ENCODE assay signal across 19 cellular contexts in the genomic region with DNA sequence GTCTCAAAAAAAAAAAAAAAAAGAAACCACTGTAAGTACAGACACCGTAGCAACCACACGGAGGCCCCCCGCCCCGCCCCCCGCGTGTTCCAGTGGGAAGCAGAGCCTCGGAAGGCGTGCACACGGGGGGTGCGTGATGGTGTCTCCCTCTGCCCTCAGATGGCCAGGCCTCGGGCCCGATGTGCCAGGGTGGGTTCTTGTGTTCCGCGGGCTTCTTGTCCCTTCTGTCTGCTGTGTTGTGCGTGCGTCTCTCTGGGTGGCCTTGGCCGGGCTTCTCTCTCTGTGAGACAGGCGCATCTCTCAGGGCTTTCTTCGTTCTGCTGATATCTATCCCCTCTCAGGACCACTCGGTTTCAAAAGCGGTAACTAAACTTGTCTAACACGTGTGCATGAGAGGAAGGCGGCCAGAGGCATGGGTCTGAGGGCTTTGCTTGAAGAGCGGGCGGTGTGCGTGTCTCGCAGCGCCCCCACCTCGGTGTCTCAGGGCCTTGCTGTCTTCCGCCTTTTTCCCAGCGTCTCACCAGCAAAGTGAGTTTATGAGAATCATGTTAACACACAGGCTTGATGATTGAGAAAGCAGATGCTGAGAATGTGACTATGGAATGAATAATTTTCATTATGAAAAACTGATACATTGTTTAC. TPM values are rescaled to one million over a fixed set of nuclear protein-coding genes. Genes with fewer than 3 reads are reported as not detected.
DNase-seq lines count a peak whose midpoint lies in the region; FAIRE-seq and TF ChIP-seq lines count a peak whose summit lies in the region.
"Had no signal": no experiment of that assay in that cellular context is flagged by ENCODE, and none has a peak within 500 bp of the region (broad histone marks: within the 10 kb centered on the region; RNA-seq: fewer than 3 reads in every experiment).

No MANE protein-coding gene starts in this region.

- CTCF ChIA-PET in activated CD4-positive, alpha-beta memory T cell treated with anti-CD3 and anti-CD28 coated beads for 36 hours (lab: Charles Lee), result no interaction called here
- CTCF ChIA-PET in A673 (lab: Charles Lee), result no interaction called here

- H3K79me2 ChIP-seq in Loucy (ENCODE audit: insufficient read depth, low read length), result peaks cover 25% of the 10 kb centered on the region; the same call in 1 of the 2 replicates
- peaks cover 97% of the 10 kb centered on the region for H3K79me2 ChIP-seq in hepatocyte
- H3K79me2 ChIP-seq in osteoblast (ENCODE audit: insufficient read depth, low read length), result peaks cover 4% of the 10 kb centered on the region

- DNase-seq in hepatocyte (ENCODE audit: low spot score) (no peak), osteoblast (ENCODE audit: insufficient read length, low spot score, missing footprints) (peak; percentile 81), A673 (ENCODE audit: low spot score) (no peak), RCC 7860 (ENCODE audit: low spot score) (no peak), NCI-H345 (lab: John Stamatoyannopoulos, UW) (no peak)
- no peak for DNase-seq in activated CD4-positive, alpha-beta memory T cell treated with anti-CD3 and anti-CD28 coated beads for 36 hours
- DNase-seq: C1 segment of cervical spinal cord; effector memory CD4-positive, alpha-beta T cell; NCI-H187; NCI-H2227 treated with DMSO at 0.1 percent for 48 hours; NCI-H82; PC-3; stimulated activated CD4-positive, alpha-beta T cell treated with anti-CD3 and anti-CD28 coated beads, Interleukin-12 subunit alpha, Interleukin-12 subunit beta, amount 100 ng/mL, for 4 hours; stimulated activated CD8-positive, alpha-beta memory T cell treated with anti-CD3 and anti-CD28 coated beads, Interleukin-4, amount 100 ng/mL, for 48 hours had no signal

- TF ChIP-seq CTCF in Loucy (conservative IDR thresholded peaks at IDR 0.05; ENCODE audit: low read length), result no peak
- no peak for TF ChIP-seq CTCF in hepatocyte (IDR thresholded peaks at IDR 0.05; ENCODE audit: poor library complexity)
- TF ChIP-seq CTCF in osteoblast (IDR thresholded peaks at IDR 0.05; ENCODE audit: extremely low read depth, low read depth, low read length), result no peak
- no peak for TF ChIP-seq CTCF in A673 (conservative IDR thresholded peaks at IDR 0.05; ENCODE audit: low read depth, low read length)

- no peaks in the 10 kb centered on the region for H3K36me3 Mint-ChIP-seq in activated CD4-positive, alpha-beta memory T cell treated with anti-CD3 and anti-CD28 coated beads for 36 hours
- H3K36me3 Mint-ChIP-seq: activated naive CD4-positive, alpha-beta T cell treated with anti-CD3 and anti-CD28 coated beads, Interleukin-2, amount 50 U/mL, for 72 hours had no signal

- POLR2A ChIA-PET in activated CD4-positive, alpha-beta memory T cell treated with anti-CD3 and anti-CD28 coated beads for 36 hours (lab: Charles Lee), result no interaction called here
- POLR2A ChIA-PET in A673 (lab: Charles Lee; ENCODE audit: low non-redundant PET), result no interaction called here

- intact Hi-C loops in activated CD4-positive, alpha-beta memory T cell treated with anti-CD3 and anti-CD28 coated beads for 36 hours (cut with micrococcal nuclease), result no loop called here
- intact Hi-C loops in A673 (cut with micrococcal nuclease; ENCODE audit: unreplicated experiment), result no loop called here

- peaks cover 33% of the 10 kb centered on the region for H3K4me1 Mint-ChIP-seq in activated CD4-positive, alpha-beta memory T cell treated with anti-CD3 and anti-CD28 coated beads for 36 hours (ENCODE audit: low read depth)

- H3K4me1 ChIP-seq in BLaER1 (peaks cover 44% of the 10 kb centered on the region), Loucy (ENCODE audit: insufficient read depth, low read length, poor library complexity, severe bottlenecking) (peaks cover 20% of the 10 kb centered on the region), hepatocyte (ENCODE audit: insufficient read depth) (peaks cover 21% of the 10 kb centered on the region), osteoblast (ENCODE audit: insufficient read depth, low read length) (no peaks in the 10 kb centered on the region), A673 (ENCODE audit: insufficient read depth, low read length, poor library complexity, severe bottlenecking) (no peaks in the 10 kb centered on the region)

- H3K4me3 Mint-ChIP-seq in activated CD4-positive, alpha-beta memory T cell treated with anti-CD3 and anti-CD28 coated beads for 36 hours, result no peak overlapping the region

- H3K27ac ChIP-seq in BLaER1 (peak overlapping the region; percentile 56; the same call in 1 of the 2 replicates), hepatocyte (peak overlapping the region; percentile 78), osteoblast (ENCODE audit: low read depth, low read length) (no peak overlapping the region), A673 (ENCODE audit: low read depth, low read length, poor library complexity, severe bottlenecking) (no peak overlapping the region)
- H3K27ac ChIP-seq: vagina had no signal

- FAIRE-seq in RCC 7860 (lab: Jason Lieb, UNC), result no peak
- FAIRE-seq: K562 had no signal

- H3K36me3 ChIP-seq in BLaER1, result peaks cover 37% of the 10 kb centered on the region
- no peaks in the 10 kb centered on the region for H3K36me3 ChIP-seq in Loucy (ENCODE audit: insufficient read depth, low read length)
- no peaks in the 10 kb centered on the region for H3K36me3 ChIP-seq in hepatocyte (replicated peaks; ENCODE audit: insufficient read depth, low read depth)
- no peaks in the 10 kb centered on the region for H3K36me3 ChIP-seq in osteoblast (ENCODE audit: insufficient read depth, low read length)
- no peaks in the 10 kb centered on the region for H3K36me3 ChIP-seq in A673 (ENCODE audit: insufficient read depth, low read length, poor library complexity, severe bottlenecking)
- H3K36me3 ChIP-seq: vagina had no signal

- H3K4me3 ChIP-seq in BLaER1, result peak overlapping the region; percentile 23; the same call in 1 of the 2 replicates
- H3K4me3 ChIP-seq in Loucy (ENCODE audit: low read length, poor library complexity, severe bottlenecking), result no peak overlapping the region
- no peak overlapping the region for H3K4me3 ChIP-seq in hepatocyte
- no peak overlapping the region for H3K4me3 ChIP-seq in osteoblast (ENCODE audit: insufficient read depth, low read length)
- no peak overlapping the region for H3K4me3 ChIP-seq in A673 (ENCODE audit: low read depth, low read length, poor library complexity, severe bottlenecking)
- H3K4me3 ChIP-seq: K562, vagina had no signal

- H3K4me2 ChIP-seq in BLaER1 (peak overlapping the region; percentile 77), Loucy (ENCODE audit: low read depth, low read length, poor library complexity, severe bottlenecking) (peak overlapping the region; percentile 31), hepatocyte (peak overlapping the region; percentile 57), osteoblast (ENCODE audit: insufficient read depth, low read length) (no peak overlapping the region)

- H3K9me2 ChIP-seq in Loucy (replicated peaks; ENCODE audit: low read depth, low read length) (no peaks in the 10 kb centered on the region), hepatocyte (replicated peaks; ENCODE audit: insufficient read depth) (no peaks in the 10 kb centered on the region)

- 79% methylated on average over 30 of the region's 31 CpGs for WGBS in hepatocyte (ENCODE audit: low lambda C conversion rate, missing lambda C conversion rate)

- no peaks in the 10 kb centered on the region for H3K9me3 Mint-ChIP-seq in activated CD4-positive, alpha-beta memory T cell treated with anti-CD3 and anti-CD28 coated beads for 36 hours
- H3K9me3 Mint-ChIP-seq: activated naive CD4-positive, alpha-beta T cell treated with anti-CD3 and anti-CD28 coated beads, Interleukin-2, amount 50 U/mL, for 72 hours had no signal

- no peaks in the 10 kb centered on the region for H3K27me3 ChIP-seq in BLaER1
- H3K27me3 ChIP-seq in Loucy (ENCODE audit: insufficient read depth, low read length, poor library complexity, severe bottlenecking), result no peaks in the 10 kb centered on the region
- H3K27me3 ChIP-seq in hepatocyte, result no peaks in the 10 kb centered on the region
- H3K27me3 ChIP-seq in osteoblast (ENCODE audit: insufficient read depth, low read length), result no peaks in the 10 kb centered on the region
- no peaks in the 10 kb centered on the region for H3K27me3 ChIP-seq in A673 (replicated peaks; ENCODE audit: insufficient read depth, low read depth, low read length, poor library complexity)
- H3K27me3 ChIP-seq: vagina had no signal

- H2AFZ ChIP-seq in Loucy (ENCODE audit: low read length) (no peak overlapping the region), hepatocyte (no peak overlapping the region), osteoblast (ENCODE audit: low read length) (no peak overlapping the region)

- H3K9ac ChIP-seq in BLaER1 (peak overlapping the region; percentile 51), Loucy (ENCODE audit: low read depth, low read length, poor library complexity, severe bottlenecking) (no peak overlapping the region)

- H3K27me3 Mint-ChIP-seq in activated CD4-positive, alpha-beta memory T cell treated with anti-CD3 and anti-CD28 coated beads for 36 hours, result no peaks in the 10 kb centered on the region

- H3F3A ChIP-seq in Loucy (ENCODE audit: low read depth), result no peaks in the 10 kb centered on the region

- H3K27ac Mint-ChIP-seq in activated CD4-positive, alpha-beta memory T cell treated with anti-CD3 and anti-CD28 coated beads for 36 hours, result no peak overlapping the region

- no TSS peak for BruUV-seq in A673 (replicated peaks; lab: Mats Ljungman, UMichigan)

- H3K9me3 ChIP-seq in BLaER1, result peaks cover 4% of the 10 kb centered on the region; the same call in 1 of the 2 replicates
- H3K9me3 ChIP-seq in Loucy (ENCODE audit: insufficient read depth, low read depth, low read length), result no peaks in the 10 kb centered on the region
- no peaks in the 10 kb centered on the region for H3K9me3 ChIP-seq in hepatocyte (ENCODE audit: low read depth)
- no peaks in the 10 kb centered on the region for H3K9me3 ChIP-seq in osteoblast (ENCODE audit: low read depth, low read length)
- no peaks in the 10 kb centered on the region for H3K9me3 ChIP-seq in A673 (ENCODE audit: low read depth, low read length, poor library complexity, severe bottlenecking)
- H3K9me3 ChIP-seq: vagina had no signal

- H4K20me1 ChIP-seq in BLaER1 (peaks cover 99% of the 10 kb centered on the region), Loucy (ENCODE audit: insufficient read depth, low read length, poor library complexity, severe bottlenecking) (no peaks in the 10 kb centered on the region), hepatocyte (ENCODE audit: insufficient read depth, poor library complexity, severe bottlenecking) (peaks cover 10% of the 10 kb centered on the region), osteoblast (ENCODE audit: insufficient read depth, low read length) (peaks cover 15% of the 10 kb centered on the region)

RNA-seq across cellular contexts. Expression of a gene that starts 12.6 kb away (rescaled TPM):
- 21.9 and 30.8 TPM in 2 replicates for total RNA-seq in hepatocyte
- polyA plus RNA-seq in hepatocyte, result 28.7 and 38.2 TPM in 2 replicates
- 7.6 and 7.7 TPM in 2 replicates for total RNA-seq in osteoblast
- 10 to 100 TPM; 36.6 to 38.7 TPM for total RNA-seq in activated CD4-positive, alpha-beta memory T cell treated with anti-CD3 and anti-CD28 coated beads for 36 hours
- total RNA-seq in A673 (2021), result 9.4 and 11.8 TPM in 2 replicates

Comparison
In these comparisons a context has a peak if more than half of its experiments do, and no peak if none do; other contexts are left out.
1. H3K27ac ChIP-seq: peak in BLaER1 (single experiment) and hepatocyte (single experiment); none in osteoblast (single experiment) and A673 (single experiment).